In the genomic region with DNA sequence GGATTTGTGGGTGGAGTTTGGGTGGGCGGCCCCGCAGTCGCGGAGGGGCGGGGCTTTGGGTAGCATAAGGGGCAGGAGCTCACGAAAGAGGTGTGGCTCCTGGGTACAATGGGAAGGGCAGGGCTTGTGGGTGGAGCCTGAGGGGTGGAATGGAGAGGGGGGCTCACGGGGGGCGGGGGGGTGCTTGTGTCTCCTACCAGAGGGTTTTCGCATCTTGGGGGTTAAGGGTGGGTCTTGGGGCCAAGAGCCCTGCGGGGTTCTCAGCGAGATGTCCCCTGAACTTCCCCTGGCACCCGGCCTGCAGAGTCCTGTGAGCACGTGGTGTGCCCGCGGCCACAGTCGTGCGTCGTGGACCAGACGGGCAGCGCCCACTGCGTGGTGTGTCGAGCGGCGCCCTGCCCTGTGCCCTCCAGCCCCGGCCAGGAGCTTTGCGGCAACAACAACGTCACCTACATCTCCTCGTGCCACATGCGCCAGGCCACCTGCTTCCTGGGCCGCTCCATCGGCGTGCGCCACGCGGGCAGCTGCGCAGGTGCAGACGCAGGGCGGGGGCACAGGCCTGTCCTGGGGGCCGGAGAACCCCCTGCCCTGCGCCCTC, we compare ENCODE assay signal across 6 cellular contexts. TPM values are rescaled to one million over a fixed set of nuclear protein-coding genes. Genes with fewer than 3 reads are reported as not detected.
A peak's percentile ranks its signal among the peaks of the same experiment; 100 is the strongest.
DNase-seq lines count a peak whose midpoint lies in the region; ATAC-seq and TF ChIP-seq lines count a peak whose summit lies in the region.

No MANE protein-coding gene starts in this region.

- no peaks in the 10 kb centered on the region for H3K36me3 Mint-ChIP-seq in activated T-cell treated with anti-CD3 and anti-CD28 coated beads, Interleukin-2, amount 50 U/mL, for 4 hours (ENCODE audit: insufficient read depth)
- no peaks in the 10 kb centered on the region for H3K36me3 Mint-ChIP-seq in natural killer cell treated with Interleukin-12 subunit alpha and Interleukin-12 subunit beta and Interleukin-15 and Interleukin-18, amount 100 ng/mL, for 72 hours

- H3K27ac Mint-ChIP-seq in natural killer cell treated with Interleukin-12 subunit alpha and Interleukin-12 subunit beta and Interleukin-15 and Interleukin-18, amount 100 ng/mL, for 72 hours: peak overlapping the region; percentile 74 to 89

- peaks cover 4% of the 10 kb centered on the region for H3K4me1 Mint-ChIP-seq in activated T-cell treated with anti-CD3 and anti-CD28 coated beads, Interleukin-2, amount 50 U/mL, for 4 hours (ENCODE audit: low read depth)
- H3K4me1 Mint-ChIP-seq in natural killer cell treated with Interleukin-12 subunit alpha and Interleukin-12 subunit beta and Interleukin-15 and Interleukin-18, amount 100 ng/mL, for 72 hours (ENCODE audit: low read depth in 2 of 2): no peaks in the 10 kb centered on the region

- peaks cover 6% of the 10 kb centered on the region for H3K27me3 Mint-ChIP-seq in activated T-cell treated with anti-CD3 and anti-CD28 coated beads, Interleukin-2, amount 50 U/mL, for 4 hours (ENCODE audit: low read depth)
- H3K27me3 Mint-ChIP-seq in natural killer cell treated with Interleukin-12 subunit alpha and Interleukin-12 subunit beta and Interleukin-15 and Interleukin-18, amount 100 ng/mL, for 72 hours: no peaks in the 10 kb centered on the region

- in situ Hi-C loops in astrocyte of the cerebellum (cut with HindIII; ENCODE audit: low sequenced_read_pairs): no loop called here

- H3K4me3 ChIP-seq in astrocyte of the cerebellum (ENCODE audit: low read depth, low read length): peak overlapping the region; percentile 47

- DNase-seq in activated T-cell treated with anti-CD3 and anti-CD28 coated beads, Interleukin-2, amount 50 U/mL, for 4 hours: no peak
- no peak for DNase-seq in activated T-cell treated with anti-CD3 and anti-CD28 coated beads, Interleukin-2, amount 50 U/mL, for 1 hour
- no peak for DNase-seq in astrocyte of the cerebellum (ENCODE audit: low read depth)
- peak; percentile 94 for DNase-seq in natural killer cell treated with Interleukin-12 subunit alpha and Interleukin-12 subunit beta and Interleukin-15 and Interleukin-18, amount 100 ng/mL, for 72 hours (ENCODE audit: low spot score)
- DNase-seq in omental fat pad (ENCODE audit: low spot score): no peak

- no peak for ATAC-seq in activated T-cell treated with anti-CD3 and anti-CD28 coated beads, Interleukin-2, amount 50 U/mL, for 4 hours
- no peak for ATAC-seq in natural killer cell treated with Interleukin-12 subunit alpha and Interleukin-12 subunit beta and Interleukin-15 and Interleukin-18, amount 100 ng/mL, for 72 hours
- ATAC-seq in omental fat pad (ENCODE audit: low FRiP score) (no peak), HG02852 (IDR thresholded peaks at IDR 0.05; ENCODE audit: unreplicated experiment) (no peak)

- peak overlapping the region; percentile 84 for H3K4me3 Mint-ChIP-seq in activated T-cell treated with anti-CD3 and anti-CD28 coated beads, Interleukin-2, amount 50 U/mL, for 4 hours
- peak overlapping the region; percentile 80 for H3K4me3 Mint-ChIP-seq in natural killer cell treated with Interleukin-12 subunit alpha and Interleukin-12 subunit beta and Interleukin-15 and Interleukin-18, amount 100 ng/mL, for 72 hours

- TF ChIP-seq CTCF in astrocyte of the cerebellum (IDR thresholded peaks at IDR 0.05; ENCODE audit: low read depth, low read length, missing control alignments): no peak
- TF ChIP-seq CTCF in omental fat pad (IDR thresholded peaks at IDR 0.05): no peak

- H3K9me3 Mint-ChIP-seq in activated T-cell treated with anti-CD3 and anti-CD28 coated beads, Interleukin-2, amount 50 U/mL, for 4 hours: no peaks in the 10 kb centered on the region
- H3K9me3 Mint-ChIP-seq in natural killer cell treated with Interleukin-12 subunit alpha and Interleukin-12 subunit beta and Interleukin-15 and Interleukin-18, amount 100 ng/mL, for 72 hours: no peaks in the 10 kb centered on the region

RNA-seq across cellular contexts. Expression of a gene that starts 4.9 kb away (rescaled TPM):
- total RNA-seq in activated T-cell treated with anti-CD3 and anti-CD28 coated beads, Interleukin-2, amount 50 U/mL, for 4 hours: 1 to 10 TPM; 8.0 to 9.9 (median 8.3) TPM
- total RNA-seq in natural killer cell treated with Interleukin-12 subunit alpha and Interleukin-12 subunit beta and Interleukin-15 and Interleukin-18, amount 100 ng/mL, for 72 hours: 1 to 10 TPM; 1.7 to 3.6 TPM
- 100 to 1,000 TPM; 120 to 212 (median 152) TPM for total RNA-seq in omental fat pad

RNA-seq across cellular contexts. Expression of a gene that starts 14.1 kb away (rescaled TPM):
- total RNA-seq in activated T-cell treated with anti-CD3 and anti-CD28 coated beads, Interleukin-2, amount 50 U/mL, for 4 hours: under 1 TPM in 2 of 3 donors, not detected in 1; 0.87 to 0.94 TPM
- 1 to 10 TPM in 1 of 2 donors, not detected in 1; 1.4 TPM for total RNA-seq in natural killer cell treated with Interleukin-12 subunit alpha and Interleukin-12 subunit beta and Interleukin-15 and Interleukin-18, amount 100 ng/mL, for 72 hours
- total RNA-seq in omental fat pad: under 1 TPM in 1 of 4 donors, not detected in 3; 0.95 TPM

RNA-seq across cellular contexts. Expression of a gene that starts 18.1 kb away (rescaled TPM):
- total RNA-seq in activated T-cell treated with anti-CD3 and anti-CD28 coated beads, Interleukin-2, amount 50 U/mL, for 4 hours: 100 to 1,000 TPM; 144 to 162 (median 147) TPM
- 100 to 1,000 TPM in 1 of 2 donors, 10 to 100 TPM in 1; 77.7 to 138 TPM for total RNA-seq in natural killer cell treated with Interleukin-12 subunit alpha and Interleukin-12 subunit beta and Interleukin-15 and Interleukin-18, amount 100 ng/mL, for 72 hours
- 10 to 100 TPM; 40.1 to 87.7 (median 47.7) TPM for total RNA-seq in omental fat pad

RNA-seq across cellular contexts. Expression of a gene that starts 27.6 kb away (rescaled TPM):
- under 1 TPM; 0.26 to 0.61 (median 0.27) TPM for total RNA-seq in activated T-cell treated with anti-CD3 and anti-CD28 coated beads, Interleukin-2, amount 50 U/mL, for 4 hours
- total RNA-seq in natural killer cell treated with Interleukin-12 subunit alpha and Interleukin-12 subunit beta and Interleukin-15 and Interleukin-18, amount 100 ng/mL, for 72 hours: not detected
- 100 to 1,000 TPM in 1 of 4 donors, 10 to 100 TPM in 3; 44.6 to 119 (median 54.8) TPM for total RNA-seq in omental fat pad

RNA-seq across cellular contexts. Expression of a gene that starts 41.4 kb away (rescaled TPM):
- not detected for total RNA-seq in activated T-cell treated with anti-CD3 and anti-CD28 coated beads, Interleukin-2, amount 50 U/mL, for 4 hours
- total RNA-seq in natural killer cell treated with Interleukin-12 subunit alpha and Interleukin-12 subunit beta and Interleukin-15 and Interleukin-18, amount 100 ng/mL, for 72 hours: not detected
- under 1 TPM in 1 of 4 donors, not detected in 3; 0.38 TPM for total RNA-seq in omental fat pad

Comparison
In these comparisons a context has a peak if more than half of its experiments do, and no peak if none do; other contexts are left out.
1. RNA of a gene that starts 4.9 kb away (total RNA-seq): 120 to 212 TPM in omental fat pad; 8.0 to 9.9 TPM in activated T-cell treated with anti-CD3 and anti-CD28 coated beads, Interleukin-2, amount 50 U/mL, for 4 hours and 1.7 to 3.6 TPM in natural killer cell treated with Interleukin-12 subunit alpha and Interleukin-12 subunit beta and Interleukin-15 and Interleukin-18, amount 100 ng/mL, for 72 hours; every median in the first group is over 10 times any median in the second.